ENCODE assay signal across 1 cellular context in genomic region chr16:25217119-25217511, GRCh38.
A peak's percentile ranks its signal among the peaks of the same experiment; 100 is the strongest.
TF ChIP-seq lines count a peak whose summit lies in the region.

No MANE protein-coding gene starts in this region.

TF ChIP-seq in K562, 482 proteins besides CTCF, POLR2A, EP300 and RAD21:
- TF ChIP-seq EGR1 (conservative IDR thresholded peaks at IDR 0.05) (peak; percentile 70), MCM5 (IDR thresholded peaks at IDR 0.05; ENCODE audit: low read depth) (no peak), ATF7 (IDR thresholded peaks at IDR 0.05) (0 out of 2 replicates have a peak, but pooled peaks have one; percentile 0), WHSC1 (IDR thresholded peaks at IDR 0.05; ENCODE audit: low read length) (no peak), ZBTB2 (IDR thresholded peaks at IDR 0.05) (no peak), FIP1L1 (IDR thresholded peaks at IDR 0.05; ENCODE audit: low read depth, low read length, poor library complexity, severe bottlenecking) (no peak), HDAC6 (IDR thresholded peaks at IDR 0.05; ENCODE audit: low read depth, low read length) (no peak), DPF2 (IDR thresholded peaks at IDR 0.05) (0 out of 2 replicates have a peak, but pooled peaks have one; percentile 5), ZNF253 (CRISPR knock-in tag; conservative IDR thresholded peaks at IDR 0.05) (no peak), MYC (IDR thresholded peaks at IDR 0.05; ENCODE audit: low read depth, low read length) (0 out of 2 replicates have a peak, but pooled peaks have one; percentile 1), MYC (CRISPR knock-in tag; IDR thresholded peaks at IDR 0.05; ENCODE audit: borderline replicate concordance, low read depth) (no peak)
